ENCODE assay signal across 16 cellular contexts in genomic region chr10:113300628-113301027, GRCh38.
DNase-seq lines count a peak whose midpoint lies in the region; ATAC-seq and TF ChIP-seq lines count a peak whose summit lies in the region.
"Had no signal": no experiment of that assay in that cellular context is flagged by ENCODE, and none has a peak within 500 bp of the region (broad histone marks: within the 10 kb centered on the region; RNA-seq: fewer than 3 reads in every experiment).

No MANE protein-coding gene starts in this region.

- ATAC-seq in GM18519 (IDR thresholded peaks at IDR 0.05; ENCODE audit: low FRiP score, unreplicated experiment): peak; percentile 79
- ATAC-seq in HG02610 (IDR thresholded peaks at IDR 0.05; ENCODE audit: unreplicated experiment): peak; percentile 85
- peak; percentile 59 for ATAC-seq in HG03457 (IDR thresholded peaks at IDR 0.05; ENCODE audit: unreplicated experiment)
- peak; percentile 12 for ATAC-seq in effector memory CD8-positive, alpha-beta T cell (replicated peaks)
- ATAC-seq: activated CD8-positive, alpha-beta T cell treated with anti-CD3 and anti-CD28 coated beads, Interleukin-2, amount 10 ng/mL, durations not matched to agents 7 days and 5 days had no signal

- H3K4me3 Mint-ChIP-seq in effector memory CD8-positive, alpha-beta T cell: no peak overlapping the region
- H3K4me3 Mint-ChIP-seq: activated CD8-positive, alpha-beta T cell treated with anti-CD3 and anti-CD28 coated beads, Interleukin-2, amount 10 ng/mL, durations not matched to agents 7 days and 5 days; activated naive CD4-positive, alpha-beta T cell treated with anti-CD3 and anti-CD28 coated beads, Interleukin-2, amount 10 ng/mL, durations not matched to agents 7 days and 5 days had no signal

- peaks cover 0 to 3% of the 10 kb centered on the region in 2 donors for H3K4me1 Mint-ChIP-seq in effector memory CD8-positive, alpha-beta T cell (ENCODE audit: low read depth in 2 of 2)
- H3K4me1 Mint-ChIP-seq: activated naive CD4-positive, alpha-beta T cell treated with anti-CD3 and anti-CD28 coated beads, Interleukin-2, amount 10 ng/mL, durations not matched to agents 7 days and 5 days had no signal

- H3K9me3 Mint-ChIP-seq in effector memory CD8-positive, alpha-beta T cell: no peaks in the 10 kb centered on the region
- H3K9me3 Mint-ChIP-seq: activated naive CD4-positive, alpha-beta T cell treated with anti-CD3 and anti-CD28 coated beads, Interleukin-2, amount 10 ng/mL, durations not matched to agents 7 days and 5 days had no signal

- H3K9me3 ChIP-seq in MG63: no peaks in the 10 kb centered on the region

- no peaks in the 10 kb centered on the region for H3K36me3 Mint-ChIP-seq in effector memory CD8-positive, alpha-beta T cell (ENCODE audit: insufficient read depth)
- H3K36me3 Mint-ChIP-seq: activated naive CD4-positive, alpha-beta T cell treated with anti-CD3 and anti-CD28 coated beads, Interleukin-2, amount 10 ng/mL, durations not matched to agents 7 days and 5 days had no signal

- no peak overlapping the region for H3K4me3 ChIP-seq in MG63

- H3K27ac Mint-ChIP-seq in effector memory CD8-positive, alpha-beta T cell: no peak overlapping the region
- H3K27ac Mint-ChIP-seq: activated CD8-positive, alpha-beta T cell treated with anti-CD3 and anti-CD28 coated beads, Interleukin-2, amount 10 ng/mL, durations not matched to agents 7 days and 5 days; activated naive CD4-positive, alpha-beta T cell treated with anti-CD3 and anti-CD28 coated beads, Interleukin-2, amount 10 ng/mL, durations not matched to agents 7 days and 5 days had no signal

- no peak for TF ChIP-seq CTCF in GM13977 (IDR thresholded peaks at IDR 0.05; ENCODE audit: extremely low read depth, insufficient read depth, missing control alignments)

- no peaks in the 10 kb centered on the region for H3K36me3 ChIP-seq in MG63

- in situ Hi-C loops in GM13977 (cut with MboI; ENCODE audit: low pct_unique_long_range_greater_than_20kb, low sequenced_read_pairs, unreplicated experiment): no loop called here

- H3K27me3 Mint-ChIP-seq in effector memory CD8-positive, alpha-beta T cell: peaks cover 11 to 36% of the 10 kb centered on the region in 2 donors

- no peaks in the 10 kb centered on the region for H3K27me3 ChIP-seq in MG63

- DNase-seq in effector memory CD8-positive, alpha-beta T cell: no peak
- no peak for DNase-seq in stimulated activated CD4-positive, alpha-beta T cell treated with anti-CD3 and anti-CD28 coated beads, Interleukin-2, amount 100 ng/mL, for 24 hours
- DNase-seq in GM13977 (ENCODE audit: low spot score): no peak
- DNase-seq in activated CD8-positive, alpha-beta memory T cell treated with anti-CD3 and anti-CD28 coated beads, Interleukin-2, amount 50 U/mL, for 48 hours: no peak
- no peak for DNase-seq in MG63
- DNase-seq: activated CD8-positive, alpha-beta T cell treated with anti-CD3 and anti-CD28 coated beads, Interleukin-2, amount 10 ng/mL, durations not matched to agents 7 days and 5 days; activated naive CD4-positive, alpha-beta T cell treated with anti-CD3 and anti-CD28 coated beads, Interleukin-2, amount 10 ng/mL, durations not matched to agents 7 days and 5 days; caudate nucleus; DND-41; glutamatergic neuron; GOT3; NCI-H1092; NCI-H226 had no signal

Comparison
In these comparisons a context has a peak if more than half of its experiments do, and no peak if none do; other contexts are left out.
1. ATAC-seq: peak in every context shown above with its lines; median percentile 85 in HG02610; 79 in GM18519; 59 in HG03457; 12 in effector memory CD8-positive, alpha-beta T cell.